ENCODE assay signal across 1 cellular context in genomic region chr7:36366649-36367560, GRCh38.
TF ChIP-seq lines count a peak whose summit lies in the region.

No MANE protein-coding gene starts in this region.

TF ChIP-seq in HepG2, 621 proteins besides CTCF, POLR2A, EP300 and RAD21 (continued from another document and continues in another):
- TF ChIP-seq ZNF580 (CRISPR knock-in tag; IDR thresholded peaks at IDR 0.05; ENCODE audit: borderline replicate concordance, low read depth) (peak; percentile 32; the same call in 1 of the 2 replicates), TMF1 (CRISPR knock-in tag; IDR thresholded peaks at IDR 0.05; ENCODE audit: low read depth) (no peak), ZBTB39 (CRISPR knock-in tag; IDR thresholded peaks at IDR 0.05) (0 out of 2 replicates have a peak, but pooled peaks have one; percentile 59), HOXA7 (CRISPR knock-in tag; IDR thresholded peaks at IDR 0.05) (no peak), ZNF234 (CRISPR knock-in tag; conservative IDR thresholded peaks at IDR 0.05) (peak; percentile 62; the same call in 1 of the 2 replicates), PAWR (CRISPR knock-in tag; IDR thresholded peaks at IDR 0.05; ENCODE audit: borderline replicate concordance) (no peak), DR1 (CRISPR knock-in tag; IDR thresholded peaks at IDR 0.05) (no peak), TARDBP (CRISPR knock-in tag; IDR thresholded peaks at IDR 0.05) (peak; percentile 79), ZFP82 (CRISPR knock-in tag; IDR thresholded peaks at IDR 0.05; ENCODE audit: borderline replicate concordance) (peak; percentile 38; the same call in 1 of the 2 replicates), RBM39 (IDR thresholded peaks at IDR 0.05; ENCODE audit: low read depth, low read length, poor library complexity, severe bottlenecking) (no peak), ATF2 (CRISPR knock-in tag; IDR thresholded peaks at IDR 0.05) (peak; percentile 45; the same call in 1 of the 2 replicates), NR2F1 (CRISPR knock-in tag; IDR thresholded peaks at IDR 0.05) (no peak), ZNF766 (CRISPR knock-in tag; IDR thresholded peaks at IDR 0.05; ENCODE audit: borderline replicate concordance) (peak; percentile 59; the same call in 1 of the 2 replicates), TEAD3 (CRISPR knock-in tag; optimal IDR thresholded peaks at IDR 0.05; ENCODE audit: borderline replicate concordance) (peak; percentile 73), TRAFD1 (CRISPR knock-in tag; IDR thresholded peaks at IDR 0.05; ENCODE audit: borderline replicate concordance) (no peak), HNRNPH1 (optimal IDR thresholded peaks at IDR 0.05; ENCODE audit: low read depth, low read length) (no peak), ZFP36L1 (CRISPR knock-in tag; IDR thresholded peaks at IDR 0.05) (no peak), ZC3H4 (CRISPR knock-in tag; IDR thresholded peaks at IDR 0.05; ENCODE audit: borderline replicate concordance) (no peak), ZNF740 (CRISPR knock-in tag; IDR thresholded peaks at IDR 0.05) (no peak), ZFP1 (CRISPR knock-in tag; IDR thresholded peaks at IDR 0.05) (no peak), HHEX (CRISPR knock-in tag; IDR thresholded peaks at IDR 0.05) (no peak), DRAP1 (CRISPR knock-in tag; IDR thresholded peaks at IDR 0.05) (peak; percentile 17; the same call in 1 of the 2 replicates), NFKBIZ (CRISPR knock-in tag; IDR thresholded peaks at IDR 0.05) (no peak), ZNF121 (CRISPR knock-in tag; IDR thresholded peaks at IDR 0.05) (no peak), ARNTL (CRISPR knock-in tag; IDR thresholded peaks at IDR 0.05) (peak; percentile 48; the same call in 1 of the 2 replicates), ZNF570 (CRISPR knock-in tag; IDR thresholded peaks at IDR 0.05; ENCODE audit: borderline replicate concordance) (no peak), ZBED4 (CRISPR knock-in tag; IDR thresholded peaks at IDR 0.05; ENCODE audit: borderline replicate concordance) (0 out of 2 replicates have a peak, but pooled peaks have one; percentile 29), ZNF318 (CRISPR knock-in tag; IDR thresholded peaks at IDR 0.05) (no peak), FOXC1 (CRISPR knock-in tag; IDR thresholded peaks at IDR 0.05; ENCODE audit: borderline replicate concordance) (peak; percentile 73; the same call in 1 of the 2 replicates), ZNF660 (CRISPR knock-in tag; IDR thresholded peaks at IDR 0.05; ENCODE audit: borderline replicate concordance, low read depth) (no peak), ONECUT2 (CRISPR knock-in tag; IDR thresholded peaks at IDR 0.05) (no peak), NAIF1 (CRISPR knock-in tag; IDR thresholded peaks at IDR 0.05; ENCODE audit: borderline replicate concordance) (peak; percentile 94), SNAPC2 (CRISPR knock-in tag; IDR thresholded peaks at IDR 0.05) (peak; percentile 71; the same call in 1 of the 2 replicates), THAP9 (CRISPR knock-in tag; IDR thresholded peaks at IDR 0.05; ENCODE audit: borderline replicate concordance) (peak; percentile 40; the same call in 1 of the 2 replicates), KLF9 (CRISPR knock-in tag; IDR thresholded peaks at IDR 0.05; ENCODE audit: low read depth) (no peak)
